29 cellular contexts compared by ENCODE assay signal in the genomic region with DNA sequence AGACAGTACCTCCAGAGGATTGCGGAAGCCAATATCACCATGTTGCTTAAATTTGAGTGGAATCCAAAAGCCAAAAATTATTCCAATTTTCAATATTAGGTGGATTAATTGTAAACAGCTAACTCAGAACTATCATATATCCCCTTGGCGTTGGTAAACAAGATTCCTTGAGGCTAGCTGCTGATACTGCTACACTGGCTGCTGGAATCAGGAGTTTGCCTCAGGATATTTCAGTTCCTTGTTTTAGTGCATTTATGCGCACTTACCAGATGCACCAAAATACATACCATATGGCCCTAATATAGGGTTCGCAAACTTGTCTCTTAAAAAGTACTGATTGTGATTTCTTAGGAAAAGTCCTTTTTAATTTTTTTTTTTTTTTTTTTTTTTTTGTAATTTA.
"Had no signal": no experiment of that assay in that cellular context is flagged by ENCODE, and none has a peak within 500 bp of the region (broad histone marks: within the 10 kb centered on the region; RNA-seq: fewer than 3 reads in every experiment).

No MANE protein-coding gene starts in this region.

- H3K9me3 Mint-ChIP-seq: stimulated activated naive CD8-positive, alpha-beta T cell treated with anti-CD3 and anti-CD28 coated beads, Interleukin-15, Interleukin-2, amounts not matched to agents 100 ng/mL and 50 ng/mL, for 24 hours had no signal

- H3K4me1 ChIP-seq: colonic mucosa, foreskin keratinocyte, left lung, psoas muscle, suprapubic skin, transverse colon, vagina had no signal

- H3K36me3 Mint-ChIP-seq: mesothelial cell of epicardium; naive B cell; neural progenitor cell; stimulated activated naive B cell treated with anti-CD40 and anti-IgM and Interleukin-4, amounts not matched to agents 10 μg/mL and 1 μg/mL and 100 μg/mL, for 72 hours had no signal

- H3K27me3 Mint-ChIP-seq: dendritic cell treated with granulocyte-macrophage colony-stimulating factor and Interleukin-4, amounts not matched to agents 40 ng/mL and 50 ng/mL, for 4 days; naive B cell; natural killer cell treated with Interleukin-12 subunit alpha and Interleukin-12 subunit beta and Interleukin-15 and Interleukin-18, amount 100 ng/mL, for 72 hours; stimulated activated naive B cell treated with anti-CD40 and anti-IgM and Interleukin-4, amounts not matched to agents 10 μg/mL and 1 μg/mL and 100 μg/mL, for 72 hours; stimulated activated naive CD8-positive, alpha-beta T cell treated with anti-CD3 and anti-CD28 coated beads, Interleukin-15, Interleukin-2, amounts not matched to agents 100 ng/mL and 50 ng/mL, for 24 hours had no signal

- H3K27ac Mint-ChIP-seq: dendritic cell treated with granulocyte-macrophage colony-stimulating factor and Interleukin-4, amounts not matched to agents 40 ng/mL and 50 ng/mL, for 4 days; endodermal cell; mesothelial cell of epicardium; naive B cell; natural killer cell treated with Interleukin-12 subunit alpha and Interleukin-12 subunit beta and Interleukin-15 and Interleukin-18, amount 100 ng/mL, for 72 hours; stimulated activated naive B cell treated with anti-CD40 and anti-IgM and Interleukin-4, amounts not matched to agents 10 μg/mL and 1 μg/mL and 100 μg/mL, for 72 hours; stimulated activated naive CD8-positive, alpha-beta T cell treated with anti-CD3 and anti-CD28 coated beads, Interleukin-15, Interleukin-2, amounts not matched to agents 100 ng/mL and 50 ng/mL, for 24 hours had no signal

- H3K27me3 ChIP-seq: colonic mucosa, esophagus muscularis mucosa, foreskin keratinocyte, gastroesophageal sphincter, heart left ventricle, hepatocyte, left lung, neural progenitor cell, ovary, sigmoid colon, suprapubic skin, transverse colon, vagina had no signal

- H3K4me3 Mint-ChIP-seq: dendritic cell treated with granulocyte-macrophage colony-stimulating factor and Interleukin-4, amounts not matched to agents 40 ng/mL and 50 ng/mL, for 4 days; endodermal cell; mesothelial cell of epicardium; naive B cell; natural killer cell treated with Interleukin-12 subunit alpha and Interleukin-12 subunit beta and Interleukin-15 and Interleukin-18, amount 100 ng/mL, for 72 hours; neural progenitor cell; stimulated activated naive B cell treated with anti-CD40 and anti-IgM and Interleukin-4, amounts not matched to agents 10 μg/mL and 1 μg/mL and 100 μg/mL, for 72 hours; stimulated activated naive CD8-positive, alpha-beta T cell treated with anti-CD3 and anti-CD28 coated beads, Interleukin-15, Interleukin-2, amounts not matched to agents 100 ng/mL and 50 ng/mL, for 24 hours had no signal

- H3K27ac ChIP-seq: colonic mucosa, esophagus muscularis mucosa, foreskin keratinocyte, gastroesophageal sphincter, heart left ventricle, hepatocyte, left lung, neural progenitor cell, ovary, psoas muscle, sigmoid colon, suprapubic skin, transverse colon, vagina had no signal

- H3K9me3 ChIP-seq: colonic mucosa, esophagus muscularis mucosa, gastroesophageal sphincter, mucosa of descending colon, ovary, psoas muscle, sigmoid colon, suprapubic skin, transverse colon, vagina had no signal

- ATAC-seq: foreskin keratinocyte; gastroesophageal sphincter; heart left ventricle; left cardiac atrium; left lung; mucosa of descending colon; natural killer cell treated with Interleukin-12 subunit alpha and Interleukin-12 subunit beta and Interleukin-15 and Interleukin-18, amount 100 ng/mL, for 72 hours; psoas muscle; right cardiac atrium; stimulated activated naive B cell treated with anti-CD40 and anti-IgM and Interleukin-4, amounts not matched to agents 10 μg/mL and 1 μg/mL and 100 μg/mL, for 72 hours had no signal

- H3K4me1 Mint-ChIP-seq: naive B cell; stimulated activated naive B cell treated with anti-CD40 and anti-IgM and Interleukin-4, amounts not matched to agents 10 μg/mL and 1 μg/mL and 100 μg/mL, for 72 hours had no signal

- DNase-seq: colonic mucosa; effector CD8-positive, alpha-beta T cell; endodermal cell; foreskin keratinocyte; heart left ventricle; left cardiac atrium; left lung; mesenchymal stem cell; mucosa of descending colon; naive B cell; ovary; posterior cingulate gyrus; psoas muscle; right cardiac atrium; sigmoid colon; stimulated activated CD4-positive, alpha-beta T cell treated with anti-CD3 and anti-CD28 coated beads, Interleukin-15, amount 100 ng/mL, for 24 hours; stimulated activated CD4-positive, alpha-beta T cell treated with anti-CD3 and anti-CD28 coated beads, Interleukin-2, amount 100 ng/mL, for 48 hours; stimulated activated naive B cell treated with anti-CD40 and anti-IgM and Interleukin-4, amounts not matched to agents 10 μg/mL and 1 μg/mL and 100 μg/mL, for 72 hours; transverse colon had no signal

- H3K36me3 ChIP-seq: colonic mucosa, esophagus muscularis mucosa, gastroesophageal sphincter, heart left ventricle, left lung, ovary, sigmoid colon, suprapubic skin, transverse colon, vagina had no signal

- H3K4me3 ChIP-seq: colonic mucosa, esophagus muscularis mucosa, gastroesophageal sphincter, heart left ventricle, hepatocyte, left lung, mucosa of descending colon, neural progenitor cell, ovary, psoas muscle, sigmoid colon, suprapubic skin, transverse colon, vagina had no signal
